8 cellular contexts compared by ENCODE assay signal in the genomic region with DNA sequence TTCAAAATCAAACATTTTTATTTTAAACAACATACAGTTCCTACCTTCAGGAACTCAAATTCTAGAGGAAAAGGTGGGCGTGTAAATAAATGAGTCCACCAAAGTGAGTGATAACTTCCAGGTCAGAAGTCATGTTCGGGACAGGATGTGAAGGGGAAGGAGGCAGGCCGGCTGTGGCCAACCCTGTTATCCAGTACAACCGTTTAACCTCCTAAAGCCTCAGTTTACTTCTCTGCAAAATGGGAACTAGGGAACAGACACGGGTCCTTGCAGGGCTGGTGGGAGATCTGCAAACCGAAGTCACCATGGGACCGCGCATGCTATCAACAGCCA. TPM values are rescaled to one million over a fixed set of nuclear protein-coding genes. Genes with fewer than 3 reads are reported as not detected.
A peak's percentile ranks its signal among the peaks of the same experiment; 100 is the strongest.
DNase-seq lines count a peak whose midpoint lies in the region; ATAC-seq and TF ChIP-seq lines count a peak whose summit lies in the region.

No MANE protein-coding gene starts in this region.

- no peaks in the 10 kb centered on the region for H3K27me3 Mint-ChIP-seq in mesothelial cell of epicardium (ENCODE audit: low read depth)

- H3K27ac Mint-ChIP-seq in mesothelial cell of epicardium = peak overlapping the region; percentile 90

- TF ChIP-seq CTCF in HL-60 (IDR thresholded peaks at IDR 0.05; ENCODE audit: insufficient read depth, low read length) (no peak), dorsolateral prefrontal cortex (IDR thresholded peaks at IDR 0.05 in 54 of 56, conservative IDR thresholded peaks at IDR 0.05 in 2 of 56; ENCODE audit: low read depth in 1 of 56, partially characterized antibody in 56 of 56) (no peak), mesothelial cell of epicardium (IDR thresholded peaks at IDR 0.05; ENCODE audit: unreplicated experiment) (no peak)

- H3K4me3 Mint-ChIP-seq in mesothelial cell of epicardium = peak overlapping the region; percentile 97

- peaks cover 32% of the 10 kb centered on the region for H3K4me1 Mint-ChIP-seq in mesothelial cell of epicardium

- ATAC-seq in GM21381 (IDR thresholded peaks at IDR 0.05; ENCODE audit: unreplicated experiment) (peak; percentile 10), SK-N-SH treated with all-trans-retinoic acid at 6 μM for 48 hours (peak; percentile 54)

- peak overlapping the region; percentile 100 for H3K4me3 ChIP-seq in HL-60 (replicated peaks; ENCODE audit: insufficient read depth, low read length)
- peak overlapping the region; percentile 64 to 99 (median 85) for H3K4me3 ChIP-seq in dorsolateral prefrontal cortex
- H3K4me3 ChIP-seq in urinary bladder (ENCODE audit: low read depth, low read length) = peak overlapping the region; percentile 61

- no peaks in the 10 kb centered on the region for H3K36me3 ChIP-seq in urinary bladder (ENCODE audit: insufficient read depth)

- no peaks in the 10 kb centered on the region for H3K9me3 Mint-ChIP-seq in mesothelial cell of epicardium

- WGBS in urinary bladder = under 1% methylated on average over 8 of the region's 8 CpGs

- H3K4me1 ChIP-seq in urinary bladder (ENCODE audit: insufficient read depth) = peaks cover 1% of the 10 kb centered on the region

- H3K36me3 Mint-ChIP-seq in mesothelial cell of epicardium = peaks cover 7% of the 10 kb centered on the region

- intact Hi-C loops in dorsolateral prefrontal cortex (cut with DNase I) = loop anchor here (5.0 kb wide), 3 partner anchors 85 to 200 kb away; partner anchors contain the start of genes RNASEH1 (in 2 of the 2) and RPS7 (in 1 of the 2)

- DNase-seq in EL (peak; percentile 55), HL-60 (ENCODE audit: low read depth in 1 of 2, low spot score in 1 of 2) (peak; percentile 37 to 44), dorsolateral prefrontal cortex (no peak), mesothelial cell of epicardium (ENCODE audit: low spot score in 2 of 2, unreplicated experiment in 2 of 2) (no peak), globus pallidus (ENCODE audit: low spot score) (no peak)

- H3K27ac ChIP-seq in HL-60 (replicated peaks) (peak overlapping the region; percentile 81), dorsolateral prefrontal cortex (peak overlapping the region in 53 of 59 donors; percentile 41 to 99 (median 96)), urinary bladder (ENCODE audit: low read depth) (no peak overlapping the region)

- no peaks in the 10 kb centered on the region for H3K27me3 ChIP-seq in HL-60 (ENCODE audit: insufficient read depth, poor library complexity, severe bottlenecking)
- no peaks in the 10 kb centered on the region for H3K27me3 ChIP-seq in dorsolateral prefrontal cortex

TF ChIP-seq in SK-N-SH treated with all-trans-retinoic acid at 6 μM for 48 hours, 23 proteins besides CTCF, POLR2A, EP300 and RAD21:
- no peak for TF ChIP-seq ARNTL (CRISPR knock-in tag; IDR thresholded peaks at IDR 0.05; ENCODE audit: borderline replicate concordance, low read depth)
- 0 out of 2 replicates have a peak, but pooled peaks have one; percentile 40 for TF ChIP-seq ZFP3 (CRISPR knock-in tag; IDR thresholded peaks at IDR 0.05)
- TF ChIP-seq CSDC2 (CRISPR knock-in tag; IDR thresholded peaks at IDR 0.05) = peak; percentile 83; the same call in 1 of the 2 replicates
- TF ChIP-seq TOX (CRISPR knock-in tag; IDR thresholded peaks at IDR 0.05; ENCODE audit: borderline replicate concordance) = no peak
- TF ChIP-seq, protein P1, sequence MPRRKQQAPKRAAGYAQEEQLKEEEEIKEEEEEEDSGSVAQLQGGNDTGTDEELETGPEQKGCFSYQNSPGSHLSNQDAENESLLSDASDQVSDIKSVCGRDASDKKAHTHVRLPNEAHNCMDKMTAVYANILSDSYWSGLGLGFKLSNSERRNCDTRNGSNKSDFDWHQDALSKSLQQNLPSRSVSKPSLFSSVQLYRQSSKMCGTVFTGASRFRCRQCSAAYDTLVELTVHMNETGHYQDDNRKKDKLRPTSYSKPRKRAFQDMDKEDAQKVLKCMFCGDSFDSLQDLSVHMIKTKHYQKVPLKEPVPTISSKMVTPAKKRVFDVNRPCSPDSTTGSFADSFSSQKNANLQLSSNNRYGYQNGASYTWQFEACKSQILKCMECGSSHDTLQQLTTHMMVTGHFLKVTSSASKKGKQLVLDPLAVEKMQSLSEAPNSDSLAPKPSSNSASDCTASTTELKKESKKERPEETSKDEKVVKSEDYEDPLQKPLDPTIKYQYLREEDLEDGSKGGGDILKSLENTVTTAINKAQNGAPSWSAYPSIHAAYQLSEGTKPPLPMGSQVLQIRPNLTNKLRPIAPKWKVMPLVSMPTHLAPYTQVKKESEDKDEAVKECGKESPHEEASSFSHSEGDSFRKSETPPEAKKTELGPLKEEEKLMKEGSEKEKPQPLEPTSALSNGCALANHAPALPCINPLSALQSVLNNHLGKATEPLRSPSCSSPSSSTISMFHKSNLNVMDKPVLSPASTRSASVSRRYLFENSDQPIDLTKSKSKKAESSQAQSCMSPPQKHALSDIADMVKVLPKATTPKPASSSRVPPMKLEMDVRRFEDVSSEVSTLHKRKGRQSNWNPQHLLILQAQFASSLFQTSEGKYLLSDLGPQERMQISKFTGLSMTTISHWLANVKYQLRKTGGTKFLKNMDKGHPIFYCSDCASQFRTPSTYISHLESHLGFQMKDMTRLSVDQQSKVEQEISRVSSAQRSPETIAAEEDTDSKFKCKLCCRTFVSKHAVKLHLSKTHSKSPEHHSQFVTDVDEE (CRISPR knock-in tag; IDR thresholded peaks at IDR 0.05) = peak; percentile 37; the same call in 1 of the 2 replicates
- TF ChIP-seq GLIS3 (CRISPR knock-in tag; IDR thresholded peaks at IDR 0.05) = no peak
- TF ChIP-seq BACH2 (CRISPR knock-in tag; IDR thresholded peaks at IDR 0.05; ENCODE audit: borderline replicate concordance) = no peak
- no peak for TF ChIP-seq OSR1 (CRISPR knock-in tag; IDR thresholded peaks at IDR 0.05)
TF ChIP-seq in SK-N-SH treated with all-trans-retinoic acid at 6 μM for 48 hours: peak in this region for 3.

RNA-seq across cellular contexts. Expression of gene EIPR1, which starts 0.4 kb away (rescaled TPM):
- total RNA-seq in dorsolateral prefrontal cortex = 10 to 100 TPM; 30.3 to 59.7 (median 46.2) TPM
- total RNA-seq in mesothelial cell of epicardium = 25.4 to 27.9 TPM (median 26.4 TPM) in 3 replicates
- 14.9 TPM for total RNA-seq in urinary bladder
- polyA plus RNA-seq in urinary bladder = 15.0 TPM

RNA-seq across cellular contexts. Expression of gene TRAPPC12, which starts 2.2 kb away (rescaled TPM):
- total RNA-seq in dorsolateral prefrontal cortex = 100 to 1,000 TPM; 132 to 231 (median 178) TPM
- total RNA-seq in mesothelial cell of epicardium = 121 to 134 TPM (median 128 TPM) in 3 replicates
- 60.4 TPM for total RNA-seq in urinary bladder
- polyA plus RNA-seq in urinary bladder = 68.6 TPM

Comparison
In these comparisons a context has a peak if more than half of its experiments do, and no peak if none do; other contexts are left out.
1. DNase-seq: peak in EL (single experiment) and HL-60 (2 of 2); none in dorsolateral prefrontal cortex (0 of 10), mesothelial cell of epicardium (0 of 2) and globus pallidus (single experiment).
2. Peak in every context shown above with its lines, with median percentiles within 50 percentile points of each other: H3K4me3 ChIP-seq.